In genomic region chr9:36986548-36987408, GRCh38 we compare ENCODE assay signal across 12 cellular contexts. TPM values are rescaled to one million over a fixed set of nuclear protein-coding genes. Genes with fewer than 3 reads are reported as not detected.
DNase-seq lines count a peak whose midpoint lies in the region; ATAC-seq, FAIRE-seq and TF ChIP-seq lines count a peak whose summit lies in the region.
"Had no signal": no experiment of that assay in that cellular context is flagged by ENCODE, and none has a peak within 500 bp of the region (broad histone marks: within the 10 kb centered on the region; RNA-seq: fewer than 3 reads in every experiment).

No MANE protein-coding gene starts in this region.

- no peak overlapping the region for H3K27ac Mint-ChIP-seq in Caco-2 (ENCODE audit: unreplicated experiment)

- peaks cover 3% of the 10 kb centered on the region; the same call in 1 of the 2 replicates for H3K27me3 ChIP-seq in Caco-2 (replicated peaks; ENCODE audit: control insufficient read depth, insufficient read depth, low read length)
- peaks cover 64 to 73% of the 10 kb centered on the region in 2 experiments for H3K27me3 ChIP-seq in endothelial cell of umbilical vein (ENCODE audit: control insufficient read depth in 2 of 2, insufficient read depth in 2 of 2, low read length in 2 of 2)
- peaks cover 43% of the 10 kb centered on the region for H3K27me3 ChIP-seq in trophoblast cell (ENCODE audit: insufficient read depth, low read length)
- peaks cover 0 to 13% of the 10 kb centered on the region in 2 donors for H3K27me3 ChIP-seq in Peyer's patch
- peaks cover 23 to 98% (median 32%) of the 10 kb centered on the region in 3 donors for H3K27me3 ChIP-seq in sigmoid colon
- H3K27me3 ChIP-seq: SJCRH30 had no signal

- H3K9me3 ChIP-seq in Caco-2 (0 out of 2 replicates have a peak, but pooled peaks cover 7% of the 10 kb centered on the region), HEK293 (ENCODE audit: control insufficient read depth, insufficient read depth, low read depth, low read length) (no peaks in the 10 kb centered on the region), endothelial cell of umbilical vein (replicated peaks; ENCODE audit: control insufficient read depth, insufficient read depth, low read length) (peaks cover 4% of the 10 kb centered on the region), trophoblast cell (ENCODE audit: insufficient read depth, low read depth, low read length) (peaks cover 9% of the 10 kb centered on the region), Peyer's patch (peaks cover 0 to 6% (median 0%) of the 10 kb centered on the region in 4 donors), sigmoid colon (peaks cover 2 to 7% (median 5%) of the 10 kb centered on the region in 4 donors)

- dilution Hi-C loops in endothelial cell of umbilical vein (cut with MboI; ENCODE audit: extremely low pct_ligation_motif_present, low sequenced_read_pairs) = no loop called here

- intact Hi-C loops in Caco-2 (cut with micrococcal nuclease; ENCODE audit: unreplicated experiment) (no loop called here), endothelial cell of umbilical vein (cut with micrococcal nuclease) (no loop called here), sigmoid colon (cut with DNase I) (no loop called here)

- CTCF ChIA-PET in Caco-2 (lab: Charles Lee) (no interaction called here), HEK293 (lab: Yijun Ruan, JAX) (interaction anchor here (0.5 to 17.1 kb wide), 6 partner anchors 9 to 571 kb away, joined by 3 to 448 read pairs (median 4); no protein-coding TSS in a partner anchor), endothelial cell of umbilical vein (lab: Charles Lee) (interaction anchor here (1.4 to 7.1 kb wide), 3 partner anchors 9 to 112 kb away, joined by 4 to 81 read pairs (median 7); no protein-coding TSS in a partner anchor)

- H3K23ac ChIP-seq in trophoblast cell (ENCODE audit: low read length) = no peak overlapping the region

- H3K79me2 ChIP-seq in endothelial cell of umbilical vein (ENCODE audit: control insufficient read depth, insufficient read depth, low read length) (no peaks in the 10 kb centered on the region), trophoblast cell (ENCODE audit: control insufficient read depth, insufficient read depth, low read length, poor library complexity) (no peaks in the 10 kb centered on the region)

- POLR2A ChIA-PET in Caco-2 (lab: Charles Lee) = no interaction called here
- POLR2A ChIA-PET in HEK293 (lab: Yijun Ruan, JAX) = no interaction called here
- POLR2A ChIA-PET in endothelial cell of umbilical vein (lab: Charles Lee) = no interaction called here

- H3K4me1 Mint-ChIP-seq in Caco-2 (ENCODE audit: low read depth, unreplicated experiment) = no peaks in the 10 kb centered on the region

- no peak overlapping the region for H3K4me3 Mint-ChIP-seq in Caco-2 (ENCODE audit: unreplicated experiment)

- H3K9ac ChIP-seq in endothelial cell of umbilical vein (replicated peaks; ENCODE audit: extremely low read depth, insufficient read depth, low read length) = no peak overlapping the region
- H3K9ac ChIP-seq in trophoblast cell (ENCODE audit: low read length) = no peak overlapping the region

- TF ChIP-seq POLR2A in endothelial cell of umbilical vein (IDR thresholded peaks at IDR 0.05; ENCODE audit: low read depth, low read length) (no peak), Peyer's patch (IDR thresholded peaks at IDR 0.05) (no peak), sigmoid colon (IDR thresholded peaks at IDR 0.05) (no peak)

- H2AK5ac ChIP-seq in trophoblast cell (ENCODE audit: low read length) = no peak overlapping the region

- H2BK5ac ChIP-seq in trophoblast cell (ENCODE audit: low read depth, low read length, poor library complexity) = no peak overlapping the region

- BruUV-seq in Caco-2 (replicated peaks; lab: Mats Ljungman, UMichigan) (no TSS peak), endothelial cell of umbilical vein (replicated peaks; lab: Mats Ljungman, UMichigan) (no TSS peak)

- no peak overlapping the region for H3K18ac ChIP-seq in trophoblast cell (ENCODE audit: low read length)

- H3K14ac ChIP-seq in trophoblast cell (ENCODE audit: low read length) = no peak overlapping the region

- peaks cover 6% of the 10 kb centered on the region for H3K9me3 Mint-ChIP-seq in Caco-2 (ENCODE audit: unreplicated experiment)

- no peak for TF ChIP-seq EP300 in sigmoid colon (IDR thresholded peaks at IDR 0.05)

- no peak for ATAC-seq in GM21390 (IDR thresholded peaks at IDR 0.05; ENCODE audit: unreplicated experiment)

- H3K27me3 Mint-ChIP-seq in Caco-2 (ENCODE audit: insufficient read depth, unreplicated experiment) = peaks cover 31% of the 10 kb centered on the region

- TF ChIP-seq CTCF in Caco-2 (IDR thresholded peaks at IDR 0.05; ENCODE audit: insufficient read depth in 1 of 2, low read depth in 1 of 2, low read length in 1 of 2, severe bottlenecking in 1 of 2, unreplicated experiment in 1 of 2) = no peak
- TF ChIP-seq CTCF in HEK293 (tag by site-specific recombination; IDR thresholded peaks at IDR 0.05) = no peak
- no peak for TF ChIP-seq CTCF in endothelial cell of umbilical vein (IDR thresholded peaks at IDR 0.05; ENCODE audit: extremely low read depth in 1 of 2, insufficient read depth in 1 of 2, low read depth in 1 of 2, low read length in 2 of 2)
- no peak for TF ChIP-seq CTCF in Peyer's patch (IDR thresholded peaks at IDR 0.05)
- TF ChIP-seq CTCF in sigmoid colon (IDR thresholded peaks at IDR 0.05) = no peak

- H3K4me2 ChIP-seq in endothelial cell of umbilical vein (ENCODE audit: insufficient read depth, low read length) (no peak overlapping the region), trophoblast cell (ENCODE audit: low read length) (peak overlapping the region; percentile 50)

- no peak for FAIRE-seq in endothelial cell of umbilical vein (lab: Jason Lieb, UNC)

- no peak overlapping the region for H2BK120ac ChIP-seq in trophoblast cell (ENCODE audit: insufficient read depth, low read length, poor library complexity)

- H2AFZ ChIP-seq in endothelial cell of umbilical vein (ENCODE audit: low read depth, low read length) = no peak overlapping the region
- H2AFZ ChIP-seq in trophoblast cell (ENCODE audit: insufficient read depth, low read length, poor library complexity) = no peak overlapping the region

- H3K4me1 ChIP-seq in Caco-2 (no peaks in the 10 kb centered on the region), HEK293 (ENCODE audit: control insufficient read depth, insufficient read depth, low read length) (no peaks in the 10 kb centered on the region), endothelial cell of umbilical vein (ENCODE audit: control insufficient read depth, extremely low read depth, insufficient read depth, low read length) (no peaks in the 10 kb centered on the region), trophoblast cell (ENCODE audit: control insufficient read depth in 1 of 2, insufficient read depth in 2 of 2, low read length in 2 of 2) (no peaks in the 10 kb centered on the region), Peyer's patch (peaks cover 0 to 6% (median 0%) of the 10 kb centered on the region in 4 donors), sigmoid colon (peaks cover 0 to 11% (median 6%) of the 10 kb centered on the region in 4 donors)
- H3K4me1 ChIP-seq: foreskin keratinocyte, SJCRH30 had no signal

- no peaks in the 10 kb centered on the region for H3K9me1 ChIP-seq in endothelial cell of umbilical vein (replicated peaks; ENCODE audit: control insufficient read depth, extremely low read depth, insufficient read depth, low read length)

- no peak overlapping the region for H4K91ac ChIP-seq in trophoblast cell (ENCODE audit: low read depth, low read length)

- H3K4ac ChIP-seq in trophoblast cell (ENCODE audit: low read depth, low read length) = no peak overlapping the region

- H3K79me1 ChIP-seq in trophoblast cell (ENCODE audit: low read length) = no peaks in the 10 kb centered on the region

- H2BK12ac ChIP-seq in trophoblast cell (ENCODE audit: low read length) = no peak overlapping the region

- H3K36me3 ChIP-seq in Caco-2 (ENCODE audit: control insufficient read depth, insufficient read depth, low read length) (no peaks in the 10 kb centered on the region), HEK293 (ENCODE audit: control insufficient read depth in 2 of 2, insufficient read depth in 1 of 2, low read length in 2 of 2) (no peaks in the 10 kb centered on the region), endothelial cell of umbilical vein (ENCODE audit: control insufficient read depth in 2 of 2, extremely low read depth in 1 of 2, insufficient read depth in 2 of 2, low read length in 2 of 2) (no peaks in the 10 kb centered on the region), trophoblast cell (ENCODE audit: control insufficient read depth in 1 of 2, insufficient read depth in 2 of 2, low read length in 2 of 2) (no peaks in the 10 kb centered on the region), Peyer's patch (no peaks in the 10 kb centered on the region), sigmoid colon (no peaks in the 10 kb centered on the region)
- H3K36me3 ChIP-seq: SJCRH30 had no signal

- H3K27ac ChIP-seq in HEK293 (ENCODE audit: extremely low read depth, low read depth, low read length) (peak overlapping the region; percentile 27; the same call in 1 of the 2 replicates), endothelial cell of umbilical vein (ENCODE audit: insufficient read depth, low read depth, low read length) (no peak overlapping the region), trophoblast cell (ENCODE audit: low read depth, low read length) (no peak overlapping the region), Peyer's patch (no peak overlapping the region), sigmoid colon (no peak overlapping the region)
- H3K27ac ChIP-seq: foreskin keratinocyte, SJCRH30 had no signal

- WGBS in trophoblast cell (ENCODE audit: extremely low coverage, insufficient coverage, insufficient read length) = no CpG with 5 or more reads among the region's 51 CpGs
- 9 to 15% methylated on average over 51 of the region's 51 CpGs for WGBS in sigmoid colon, 2 donors

- no peak overlapping the region for H4K8ac ChIP-seq in trophoblast cell (ENCODE audit: low read depth, low read length)

- no peaks in the 10 kb centered on the region for H4K20me1 ChIP-seq in endothelial cell of umbilical vein (replicated peaks; ENCODE audit: control insufficient read depth, extremely low read depth, insufficient read depth, low read length)

- no peaks in the 10 kb centered on the region for H3K36me3 Mint-ChIP-seq in Caco-2 (ENCODE audit: insufficient read depth, unreplicated experiment)

- DNase-seq in Caco-2 (no peak), endothelial cell of umbilical vein (ENCODE audit: low read depth, low spot score) (no peak), trophoblast cell (no peak), GM19238 (ENCODE audit: insufficient read length, low spot score) (no peak), Peyer's patch (no peak), sigmoid colon (no peak)
- DNase-seq: foreskin keratinocyte, SJCRH30 had no signal

- H4K12ac ChIP-seq in trophoblast cell (ENCODE audit: low read depth, low read length) = no peak overlapping the region

- peak overlapping the region; percentile 6; the same call in 1 of the 2 replicates for H3K4me3 ChIP-seq in Caco-2 (ENCODE audit: low read depth, low read length)
- H3K4me3 ChIP-seq in HEK293 (ENCODE audit: low read depth, low read length) = peak overlapping the region; percentile 27
- H3K4me3 ChIP-seq in endothelial cell of umbilical vein (replicated peaks in 1 of 3; ENCODE audit: insufficient read depth in 1 of 3, low read depth in 1 of 3, low read length in 3 of 3) = peak overlapping the region in 1 of 3 experiments; percentile 6
- H3K4me3 ChIP-seq in trophoblast cell (ENCODE audit: low read depth, low read length) = no peak overlapping the region
- H3K4me3 ChIP-seq in Peyer's patch = peak overlapping the region in 1 of 4 donors; percentile 21
- no peak overlapping the region for H3K4me3 ChIP-seq in sigmoid colon
- H3K4me3 ChIP-seq: SJCRH30 had no signal

RNA-seq across cellular contexts. Expression of gene PAX5, which starts 47.3 kb away (rescaled TPM):
- total RNA-seq in Caco-2 (2022) (0.16 TPM in 1 of 2 replicates, not detected in the other), endothelial cell of umbilical vein (not detected in 2 replicates), Peyer's patch (10 to 100 TPM in 1 of 4 donors, 1 to 10 TPM in 1, under 1 TPM in 1, not detected in 1; 0.95 to 61.9 (median 3.6) TPM), sigmoid colon (not detected)
- polyA plus RNA-seq in endothelial cell of umbilical vein (not detected in 2 replicates), sigmoid colon (10 to 100 TPM in 1 of 3 donors, under 1 TPM in 2; under 0.01 to 20.1 (median 0.23) TPM)
- polyA plus RNA-seq in endothelial cell of umbilical vein (2011; cell fraction: cytosol; rRNA removed) = not detected in 2 replicates
- polyA plus RNA-seq in endothelial cell of umbilical vein (2011; cell fraction: nucleus; rRNA removed) = not detected in 2 replicates
- not detected in 2 replicates for polyA plus RNA-seq in endothelial cell of umbilical vein (2012)
- not detected in 2 replicates for polyA minus RNA-seq in endothelial cell of umbilical vein
- not detected for polyA minus RNA-seq in endothelial cell of umbilical vein (2011; cell fraction: cytosol; rRNA and poly(A)+ RNA removed)
- not detected in 2 replicates for polyA minus RNA-seq in endothelial cell of umbilical vein (2011; cell fraction: nucleus; rRNA and poly(A)+ RNA removed)
- 0.01 TPM in 1 of 2 replicates, not detected in the other for polyA plus RNA-seq in trophoblast cell (2013)
- total RNA-seq: lung microvascular endothelial cell, skeletal muscle tissue had no signal
- polyA plus RNA-seq: foreskin keratinocyte had no signal

Comparison
In these comparisons a context has a peak if more than half of its experiments do, and no peak if none do; other contexts are left out.
1. H3K4me3 ChIP-seq: peak in Caco-2 (single experiment) and HEK293 (single experiment); none in trophoblast cell (single experiment) and sigmoid colon (0 of 4).